ENCODE assay signal across 22 cellular contexts in genomic region chr1:78607944-78608343, GRCh38. TPM values are rescaled to one million over a fixed set of nuclear protein-coding genes. Genes with fewer than 3 reads are reported as not detected.
DNase-seq lines count a peak whose midpoint lies in the region; ATAC-seq and TF ChIP-seq lines count a peak whose summit lies in the region.
"Had no signal": no experiment of that assay in that cellular context is flagged by ENCODE, and none has a peak within 500 bp of the region (broad histone marks: within the 10 kb centered on the region; RNA-seq: fewer than 3 reads in every experiment).

No MANE protein-coding gene starts in this region.

- no peak overlapping the region for H3K4me2 ChIP-seq in mesenchymal stem cell (ENCODE audit: low read length, poor library complexity, severe bottlenecking)

- H3K27me3 ChIP-seq in brain microvascular endothelial cell (replicated peaks) (no peaks in the 10 kb centered on the region), mesenchymal stem cell (ENCODE audit: control insufficient read depth in 1 of 2, insufficient read depth in 1 of 2, low read length in 2 of 2) (no peaks in the 10 kb centered on the region)
- H3K27me3 ChIP-seq: thyroid gland had no signal

- H3K79me1 ChIP-seq in mesenchymal stem cell (replicated peaks; ENCODE audit: low read length, poor library complexity, severe bottlenecking) = no peaks in the 10 kb centered on the region

- H3K36me3 Mint-ChIP-seq in natural killer cell = no peaks in the 10 kb centered on the region

- no peak overlapping the region for H4K91ac ChIP-seq in mesenchymal stem cell (ENCODE audit: low read length)

- no peak overlapping the region for H2BK120ac ChIP-seq in mesenchymal stem cell (ENCODE audit: low read depth, low read length)

- no peaks in the 10 kb centered on the region for H3K9me3 ChIP-seq in mesenchymal stem cell (ENCODE audit: control insufficient read depth, low read length)
- H3K9me3 ChIP-seq: esophagus muscularis mucosa, thyroid gland had no signal

- no peak overlapping the region for H2BK5ac ChIP-seq in mesenchymal stem cell (ENCODE audit: low read depth, low read length, poor library complexity, severe bottlenecking)

- no peak overlapping the region for H3K18ac ChIP-seq in mesenchymal stem cell (ENCODE audit: low read depth in 1 of 2, low read length in 2 of 2)

- ATAC-seq in natural killer cell = no peak
- ATAC-seq: activated T-cell treated with anti-CD3 and anti-CD28 coated beads, Interleukin-2, amount 50 U/mL, for 4 hours; effector memory CD8-positive, alpha-beta T cell; left ventricle myocardium superior; Panc1 had no signal

- no peak overlapping the region for H3K9ac ChIP-seq in mesenchymal stem cell (ENCODE audit: low read length)

- WGBS in mesenchymal stem cell = 61% methylated on average over 4 of the region's 4 CpGs

- H2AK5ac ChIP-seq in mesenchymal stem cell (ENCODE audit: low read length, severe bottlenecking) = no peak overlapping the region

- no peaks in the 10 kb centered on the region for H3K4me1 ChIP-seq in mesenchymal stem cell (ENCODE audit: control insufficient read depth, insufficient read depth, low read depth, low read length)

- no peak overlapping the region for H3K4ac ChIP-seq in mesenchymal stem cell (ENCODE audit: low read depth in 1 of 2, low read length in 2 of 2)

- TF ChIP-seq CTCF in brain microvascular endothelial cell (IDR thresholded peaks at IDR 0.05; ENCODE audit: low read depth, low read length, missing control alignments) (peak; percentile 8), natural killer cell (IDR thresholded peaks at IDR 0.05) (no peak)

- in situ Hi-C loops in brain microvascular endothelial cell (cut with HindIII; ENCODE audit: low pct_ligation_motif_present, low sequenced_read_pairs) = no loop called here

- peaks cover 6 to 10% of the 10 kb centered on the region in 2 donors for H3K27me3 Mint-ChIP-seq in natural killer cell (ENCODE audit: low read depth in 2 of 2)
- H3K27me3 Mint-ChIP-seq: stimulated activated naive CD8-positive, alpha-beta T cell treated with anti-CD3 and anti-CD28 coated beads, Interleukin-15, Interleukin-2, amounts not matched to agents 100 ng/mL and 50 ng/mL, for 24 hours had no signal

- no peak overlapping the region for H3K27ac ChIP-seq in brain microvascular endothelial cell
- no peak overlapping the region for H3K27ac ChIP-seq in mesenchymal stem cell (ENCODE audit: low read length, poor library complexity, severe bottlenecking)
- H3K27ac ChIP-seq: 22Rv1, esophagus muscularis mucosa, thyroid gland had no signal

- no peaks in the 10 kb centered on the region for H3K4me1 Mint-ChIP-seq in natural killer cell
- H3K4me1 Mint-ChIP-seq: neural crest cell had no signal

- H3K23ac ChIP-seq in mesenchymal stem cell (ENCODE audit: low read length in 2 of 2) = peak overlapping the region in 1 of 2 experiments; percentile 40

- no peak overlapping the region for H3K4me3 ChIP-seq in brain microvascular endothelial cell (ENCODE audit: low read depth, low read length)
- H3K4me3 ChIP-seq in mesenchymal stem cell (ENCODE audit: insufficient read depth in 1 of 2, low read depth in 1 of 2, low read length in 2 of 2) = no peak overlapping the region
- H3K4me3 ChIP-seq: esophagus muscularis mucosa, thyroid gland had no signal

- H3K14ac ChIP-seq in mesenchymal stem cell (ENCODE audit: low read length in 2 of 2) = no peak overlapping the region

- no peak overlapping the region for H2BK12ac ChIP-seq in mesenchymal stem cell (ENCODE audit: low read length in 2 of 2)

- H3K36me3 ChIP-seq in brain microvascular endothelial cell (replicated peaks) (no peaks in the 10 kb centered on the region), mesenchymal stem cell (ENCODE audit: control insufficient read depth in 1 of 2, insufficient read depth in 2 of 2, low read depth in 1 of 2, low read length in 2 of 2) (no peaks in the 10 kb centered on the region)
- H3K36me3 ChIP-seq: esophagus muscularis mucosa, thyroid gland had no signal

- no peak overlapping the region for H3K4me3 Mint-ChIP-seq in natural killer cell
- H3K4me3 Mint-ChIP-seq: activated T-cell treated with anti-CD3 and anti-CD28 coated beads, Interleukin-2, amount 50 U/mL, for 4 hours; effector memory CD8-positive, alpha-beta T cell; neural crest cell; stimulated activated naive CD8-positive, alpha-beta T cell treated with anti-CD3 and anti-CD28 coated beads, Interleukin-15, Interleukin-2, amounts not matched to agents 100 ng/mL and 50 ng/mL, for 24 hours had no signal

- H2BK15ac ChIP-seq in mesenchymal stem cell (ENCODE audit: low read depth, poor library complexity, severe bottlenecking) = no peak overlapping the region

- no peak overlapping the region for H4K8ac ChIP-seq in mesenchymal stem cell (ENCODE audit: low read length)

- intact Hi-C loops in posterior vena cava (cut with DNase I) (loop anchor here (5.0 kb wide), 2 partner anchors 466 to 1079 kb away; no protein-coding TSS in a partner anchor), natural killer cell (cut with micrococcal nuclease) (no loop called here)

- no peak overlapping the region for H3K27ac Mint-ChIP-seq in natural killer cell
- H3K27ac Mint-ChIP-seq: effector memory CD8-positive, alpha-beta T cell; stimulated activated naive CD8-positive, alpha-beta T cell treated with anti-CD3 and anti-CD28 coated beads, Interleukin-15, Interleukin-2, amounts not matched to agents 100 ng/mL and 50 ng/mL, for 24 hours had no signal

- peak; percentile 11 for DNase-seq in DMS153 (lab: John Stamatoyannopoulos, UW)
- DNase-seq in DMS153 treated with DMSO at 0.1 percent for 48 hours (lab: John Stamatoyannopoulos, UW; ENCODE audit: unreplicated experiment) = no peak
- DNase-seq in HuH-7 (ENCODE audit: low spot score) = peak; percentile 6
- DNase-seq in brain microvascular endothelial cell = no peak
- peak; percentile 62 for DNase-seq in posterior vena cava (ENCODE audit: low spot score)
- no peak for DNase-seq in natural killer cell
- DNase-seq in NCI-H748 treated with DMSO at 0.1 percent for 48 hours (lab: John Stamatoyannopoulos, UW) = no peak
- DNase-seq in mesenchymal stem cell = no peak
- DNase-seq: activated naive CD4-positive, alpha-beta T cell; activated T-cell treated with anti-CD3 and anti-CD28 coated beads, Interleukin-2, amount 50 U/mL, for 4 hours; effector memory CD8-positive, alpha-beta T cell; hypothalamus; left ventricle myocardium superior; NCI-H1417 treated with DMSO at 0.1 percent for 48 hours; NCI-H2081 treated with DMSO at 0.1 percent for 48 hours; thyroid gland had no signal

- H2AFZ ChIP-seq in mesenchymal stem cell (ENCODE audit: low read depth, low read length) = no peak overlapping the region

- no peaks in the 10 kb centered on the region for H3K9me3 Mint-ChIP-seq in natural killer cell
- H3K9me3 Mint-ChIP-seq: activated T-cell treated with anti-CD3 and anti-CD28 coated beads, Interleukin-2, amount 50 U/mL, for 4 hours; effector memory CD8-positive, alpha-beta T cell; neural crest cell; stimulated activated naive CD8-positive, alpha-beta T cell treated with anti-CD3 and anti-CD28 coated beads, Interleukin-15, Interleukin-2, amounts not matched to agents 100 ng/mL and 50 ng/mL, for 24 hours had no signal

RNA-seq across cellular contexts. Expression of gene IFI44L, which starts 12.3 kb away (rescaled TPM):
- total RNA-seq in posterior vena cava = 10 to 100 TPM in 1 of 2 donors, 1 to 10 TPM in 1; 9.9 to 36.4 TPM
- 10 to 100 TPM in 1 of 3 donors, 1 to 10 TPM in 2; 5.2 to 12.6 (median 6.7) TPM for total RNA-seq in natural killer cell
- polyA plus RNA-seq in mesenchymal stem cell (2013, experiment 1 of 2) = 0.21 TPM
- polyA plus RNA-seq in mesenchymal stem cell (2013, experiment 2 of 2) = 0.10 TPM
- total RNA-seq: bronchial epithelial cell had no signal

RNA-seq across cellular contexts. Expression of gene IFI44, which starts 41.7 kb away (rescaled TPM):
- 10 to 100 TPM; 32.7 to 51.4 TPM for total RNA-seq in posterior vena cava
- 10 to 100 TPM; 34.6 to 60.2 (median 35.5) TPM for total RNA-seq in natural killer cell
- polyA plus RNA-seq in mesenchymal stem cell (2013, experiment 1 of 2) = 4.0 TPM
- 4.1 TPM for polyA plus RNA-seq in mesenchymal stem cell (2013, experiment 2 of 2)

Comparison
In these comparisons a context has a peak if more than half of its experiments do, and no peak if none do; other contexts are left out.
1. DNase-seq: peak in DMS153 (single experiment), HuH-7 (single experiment) and posterior vena cava (single experiment); none in DMS153 treated with DMSO at 0.1 percent for 48 hours (single experiment), brain microvascular endothelial cell (single experiment), natural killer cell (single experiment), NCI-H748 treated with DMSO at 0.1 percent for 48 hours (single experiment) and mesenchymal stem cell (single experiment).